10 cellular contexts compared by ENCODE assay signal in genomic region chr17:67487506-67487905, GRCh38.
DNase-seq lines count a peak whose midpoint lies in the region; ATAC-seq and TF ChIP-seq lines count a peak whose summit lies in the region.
"Had no signal": no experiment of that assay in that cellular context is flagged by ENCODE, and none has a peak within 500 bp of the region (broad histone marks: within the 10 kb centered on the region; RNA-seq: fewer than 3 reads in every experiment).

No MANE protein-coding gene starts in this region.

- intact Hi-C loops in activated CD4-positive, alpha-beta T cell treated with anti-CD3 and anti-CD28 coated beads for 36 hours (cut with DNase I, micrococcal nuclease), result loop anchor here in 1 of 2 experiments (10.0 kb wide), 1 partner anchor 197 kb away; no protein-coding TSS in a partner anchor
- intact Hi-C loops in activated CD4-positive, alpha-beta T cell treated with anti-CD3 and anti-CD28 coated beads, Interleukin-2, amount 10 ng/mL, durations not matched to agents 24 days and 14 days (cut with micrococcal nuclease), result no loop called here

- no peaks in the 10 kb centered on the region for H3K9me3 ChIP-seq in hepatocyte (ENCODE audit: low read depth)

- no peak for ATAC-seq in activated CD4-positive, alpha-beta T cell treated with anti-CD3 and anti-CD28 coated beads for 36 hours
- ATAC-seq in stimulated activated effector memory CD8-positive, alpha-beta T cell treated with anti-CD3 and anti-CD28 coated beads, Interleukin-12 subunit alpha, Interleukin-12 subunit beta, amount 100 ng/mL, for 72 hours, result no peak
- ATAC-seq in GM21515 (IDR thresholded peaks at IDR 0.05; ENCODE audit: unreplicated experiment), result no peak

- H3K4me2 ChIP-seq in hepatocyte, result no peak overlapping the region

- no peaks in the 10 kb centered on the region for H3K27me3 ChIP-seq in hepatocyte

- peaks cover 72% of the 10 kb centered on the region for H3K4me1 Mint-ChIP-seq in activated CD4-positive, alpha-beta T cell treated with anti-CD3 and anti-CD28 coated beads for 36 hours
- H3K4me1 Mint-ChIP-seq in activated CD4-positive, alpha-beta T cell treated with anti-CD3 and anti-CD28 coated beads, Interleukin-2, amount 10 ng/mL, durations not matched to agents 24 days and 14 days, result peaks cover 20% of the 10 kb centered on the region
- H3K4me1 Mint-ChIP-seq in activated naive CD8-positive, alpha-beta T cell treated with anti-CD3 and anti-CD28 coated beads for 36 hours, result peaks cover 81% of the 10 kb centered on the region
- peaks cover 80% of the 10 kb centered on the region for H3K4me1 Mint-ChIP-seq in stimulated activated effector memory CD8-positive, alpha-beta T cell treated with anti-CD3 and anti-CD28 coated beads, Interleukin-12 subunit alpha, Interleukin-12 subunit beta, amount 100 ng/mL, for 72 hours

- no peaks in the 10 kb centered on the region for H3K79me2 ChIP-seq in hepatocyte

- POLR2A ChIA-PET in activated CD4-positive, alpha-beta T cell treated with anti-CD3 and anti-CD28 coated beads for 36 hours (lab: Charles Lee), result no interaction called here

- no peaks in the 10 kb centered on the region for H3K36me3 ChIP-seq in hepatocyte (replicated peaks; ENCODE audit: insufficient read depth, low read depth)

- TF ChIP-seq CTCF in hepatocyte (IDR thresholded peaks at IDR 0.05; ENCODE audit: poor library complexity), result no peak

- WGBS in hepatocyte (ENCODE audit: low lambda C conversion rate, missing lambda C conversion rate), result 84% methylated on average over 7 of the region's 7 CpGs

- H3K27me3 Mint-ChIP-seq in activated CD4-positive, alpha-beta T cell treated with anti-CD3 and anti-CD28 coated beads for 36 hours, result no peaks in the 10 kb centered on the region
- H3K27me3 Mint-ChIP-seq in activated CD4-positive, alpha-beta T cell treated with anti-CD3 and anti-CD28 coated beads, Interleukin-2, amount 10 ng/mL, durations not matched to agents 24 days and 14 days, result no peaks in the 10 kb centered on the region
- H3K27me3 Mint-ChIP-seq in activated naive CD8-positive, alpha-beta T cell treated with anti-CD3 and anti-CD28 coated beads for 36 hours, result no peaks in the 10 kb centered on the region

- peaks cover 12% of the 10 kb centered on the region for H3K36me3 Mint-ChIP-seq in activated CD4-positive, alpha-beta T cell treated with anti-CD3 and anti-CD28 coated beads for 36 hours (ENCODE audit: low read depth)
- peaks cover 8% of the 10 kb centered on the region for H3K36me3 Mint-ChIP-seq in activated CD4-positive, alpha-beta T cell treated with anti-CD3 and anti-CD28 coated beads, Interleukin-2, amount 10 ng/mL, durations not matched to agents 24 days and 14 days (ENCODE audit: low read depth)
- H3K36me3 Mint-ChIP-seq in activated naive CD8-positive, alpha-beta T cell treated with anti-CD3 and anti-CD28 coated beads for 36 hours, result peaks cover 27% of the 10 kb centered on the region
- H3K36me3 Mint-ChIP-seq in stimulated activated effector memory CD8-positive, alpha-beta T cell treated with anti-CD3 and anti-CD28 coated beads, Interleukin-12 subunit alpha, Interleukin-12 subunit beta, amount 100 ng/mL, for 72 hours, result no peaks in the 10 kb centered on the region

- H3K27ac Mint-ChIP-seq in activated CD4-positive, alpha-beta T cell treated with anti-CD3 and anti-CD28 coated beads for 36 hours, result peak overlapping the region; percentile 65
- H3K27ac Mint-ChIP-seq in activated CD4-positive, alpha-beta T cell treated with anti-CD3 and anti-CD28 coated beads, Interleukin-2, amount 10 ng/mL, durations not matched to agents 24 days and 14 days, result no peak overlapping the region
- peak overlapping the region; percentile 78 for H3K27ac Mint-ChIP-seq in activated naive CD8-positive, alpha-beta T cell treated with anti-CD3 and anti-CD28 coated beads for 36 hours
- H3K27ac Mint-ChIP-seq in stimulated activated effector memory CD8-positive, alpha-beta T cell treated with anti-CD3 and anti-CD28 coated beads, Interleukin-12 subunit alpha, Interleukin-12 subunit beta, amount 100 ng/mL, for 72 hours, result peak overlapping the region; percentile 89

- DNase-seq in activated CD4-positive, alpha-beta T cell treated with anti-CD3 and anti-CD28 coated beads for 36 hours, result no peak
- DNase-seq in activated CD4-positive, alpha-beta T cell treated with anti-CD3 and anti-CD28 coated beads, Interleukin-2, amount 10 ng/mL, durations not matched to agents 24 days and 14 days, result no peak
- DNase-seq in activated naive CD8-positive, alpha-beta T cell treated with anti-CD3 and anti-CD28 coated beads for 36 hours, result no peak
- DNase-seq in glomerular visceral epithelial cell (ENCODE audit: extremely low spot score), result peak; percentile 15
- no peak for DNase-seq in stimulated activated effector memory CD8-positive, alpha-beta T cell treated with anti-CD3 and anti-CD28 coated beads, Interleukin-12 subunit alpha, Interleukin-12 subunit beta, amount 100 ng/mL, for 72 hours (ENCODE audit: low spot score in 2 of 2)
- DNase-seq in NCI-H774 (lab: John Stamatoyannopoulos, UW), result no peak
- no peak for DNase-seq in hepatocyte (ENCODE audit: low spot score)
- DNase-seq: DND-41 had no signal

- no peak overlapping the region for H3K27ac ChIP-seq in hepatocyte
- H3K27ac ChIP-seq: 22Rv1 had no signal

- peaks cover 9% of the 10 kb centered on the region for H3K4me1 ChIP-seq in hepatocyte (ENCODE audit: insufficient read depth)

- no peaks in the 10 kb centered on the region for H3K9me2 ChIP-seq in hepatocyte (replicated peaks; ENCODE audit: insufficient read depth)

- no peak overlapping the region for H3K4me3 Mint-ChIP-seq in activated CD4-positive, alpha-beta T cell treated with anti-CD3 and anti-CD28 coated beads for 36 hours
- H3K4me3 Mint-ChIP-seq in activated CD4-positive, alpha-beta T cell treated with anti-CD3 and anti-CD28 coated beads, Interleukin-2, amount 10 ng/mL, durations not matched to agents 24 days and 14 days, result no peak overlapping the region
- no peak overlapping the region for H3K4me3 Mint-ChIP-seq in activated naive CD8-positive, alpha-beta T cell treated with anti-CD3 and anti-CD28 coated beads for 36 hours
- peak overlapping the region; percentile 62 for H3K4me3 Mint-ChIP-seq in stimulated activated effector memory CD8-positive, alpha-beta T cell treated with anti-CD3 and anti-CD28 coated beads, Interleukin-12 subunit alpha, Interleukin-12 subunit beta, amount 100 ng/mL, for 72 hours

- peaks cover 4% of the 10 kb centered on the region for H3K9me3 Mint-ChIP-seq in activated CD4-positive, alpha-beta T cell treated with anti-CD3 and anti-CD28 coated beads for 36 hours (ENCODE audit: low read depth)
- peaks cover 4% of the 10 kb centered on the region for H3K9me3 Mint-ChIP-seq in activated CD4-positive, alpha-beta T cell treated with anti-CD3 and anti-CD28 coated beads, Interleukin-2, amount 10 ng/mL, durations not matched to agents 24 days and 14 days
- H3K9me3 Mint-ChIP-seq in activated naive CD8-positive, alpha-beta T cell treated with anti-CD3 and anti-CD28 coated beads for 36 hours, result no peaks in the 10 kb centered on the region
- no peaks in the 10 kb centered on the region for H3K9me3 Mint-ChIP-seq in stimulated activated effector memory CD8-positive, alpha-beta T cell treated with anti-CD3 and anti-CD28 coated beads, Interleukin-12 subunit alpha, Interleukin-12 subunit beta, amount 100 ng/mL, for 72 hours

- no peaks in the 10 kb centered on the region for H4K20me1 ChIP-seq in hepatocyte (ENCODE audit: insufficient read depth, poor library complexity, severe bottlenecking)

- CTCF ChIA-PET in activated CD4-positive, alpha-beta T cell treated with anti-CD3 and anti-CD28 coated beads for 36 hours (lab: Charles Lee), result interaction anchor here (1.3 kb wide), 1 partner anchor 12 kb away, joined by 4 read pairs; no protein-coding TSS in a partner anchor

- no peak overlapping the region for H2AFZ ChIP-seq in hepatocyte

- no peak overlapping the region for H3K4me3 ChIP-seq in hepatocyte
